ENCODE assay signal across 25 cellular contexts in the genomic region with DNA sequence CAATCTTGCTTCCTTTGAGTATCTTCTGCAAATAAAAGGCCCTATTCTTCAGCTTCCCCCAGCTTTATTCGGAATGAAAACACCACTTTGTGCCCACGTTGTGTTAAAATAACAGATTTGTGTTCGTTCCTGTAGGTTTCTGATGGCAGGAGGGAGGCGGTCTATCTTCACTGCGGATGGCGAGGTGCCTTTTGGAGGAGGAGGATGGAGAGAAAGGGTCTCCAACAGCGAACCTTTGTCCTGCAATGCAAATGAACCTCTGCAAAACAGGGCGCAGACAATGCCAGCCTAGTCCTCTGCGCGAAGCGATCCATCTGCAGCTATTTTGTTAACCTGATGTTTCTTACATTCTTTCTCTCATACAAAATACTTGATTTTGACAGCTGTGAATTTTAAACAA.
DNase-seq lines count a peak whose midpoint lies in the region; ATAC-seq, FAIRE-seq and TF ChIP-seq lines count a peak whose summit lies in the region.
"Had no signal": no experiment of that assay in that cellular context is flagged by ENCODE, and none has a peak within 500 bp of the region (broad histone marks: within the 10 kb centered on the region; RNA-seq: fewer than 3 reads in every experiment).

No MANE protein-coding gene starts in this region.

- H3K4me3 ChIP-seq in H1 (ENCODE audit: extremely low read depth in 1 of 4, insufficient read depth in 2 of 4, low read depth in 3 of 4, low read length in 4 of 4): peak overlapping the region in 1 of 4 experiments; percentile 44; a peak in 2 of 8 replicates
- H3K4me3 ChIP-seq in suprapubic skin: no peak overlapping the region
- no peak overlapping the region for H3K4me3 ChIP-seq in GM23248
- H3K4me3 ChIP-seq: GM12878 had no signal

- H2BK5ac ChIP-seq in H9 (ENCODE audit: insufficient read length, low read length) (no peak overlapping the region), H1 (ENCODE audit: low read depth, low read length) (no peak overlapping the region)

- H3K27ac ChIP-seq in H9 (ENCODE audit: insufficient read length, low read depth, low read length) (no peak overlapping the region), H1 (ENCODE audit: low read depth, low read length) (no peak overlapping the region), suprapubic skin (no peak overlapping the region), GM23248 (no peak overlapping the region)
- H3K27ac ChIP-seq: foreskin keratinocyte, parathyroid adenoma had no signal

- H3K23ac ChIP-seq in H9 (ENCODE audit: insufficient read length, low read depth, low read length) (no peak overlapping the region), H1 (ENCODE audit: insufficient read length) (no peak overlapping the region)

- H3K4ac ChIP-seq in H9 (ENCODE audit: low read depth, low read length) (no peak overlapping the region), H1 (replicated peaks; ENCODE audit: insufficient read length, low read depth, low read length) (no peak overlapping the region)

- H2AFZ ChIP-seq in H9 (ENCODE audit: low read length) (no peak overlapping the region), H1 (ENCODE audit: low read length) (no peak overlapping the region), GM23248 (no peak overlapping the region)
- H2AFZ ChIP-seq: parathyroid adenoma had no signal

- no peak for ATAC-seq in GM19397 (IDR thresholded peaks at IDR 0.05; ENCODE audit: unreplicated experiment)
- ATAC-seq: foreskin keratinocyte; GM12878; HCT116; SK-N-SH treated with all-trans-retinoic acid at 6 μM for 48 hours; stimulated activated memory B cell treated with anti-CD40 and anti-IgM and Interleukin-4, amounts not matched to agents 10 μg/mL and 1 μg/mL and 100 μg/mL, for 72 hours had no signal

- H3K18ac ChIP-seq in H9 (ENCODE audit: insufficient read length, low read depth, low read length) (no peak overlapping the region), H1 (ENCODE audit: extremely low read depth, low read length) (no peak overlapping the region)

- no peak overlapping the region for H2BK20ac ChIP-seq in H9 (ENCODE audit: low read depth, low read length, poor library complexity, severe bottlenecking)
- no peak overlapping the region for H2BK20ac ChIP-seq in H1 (ENCODE audit: low read length)

- H4K8ac ChIP-seq in H9 (replicated peaks; ENCODE audit: insufficient read length, low read depth, low read length): no peak overlapping the region
- no peak overlapping the region for H4K8ac ChIP-seq in H1 (ENCODE audit: extremely low read depth, insufficient read depth, low read length)

- TF ChIP-seq EP300 in H1 (IDR thresholded peaks at IDR 0.05; ENCODE audit: borderline replicate concordance in 1 of 2, low read depth in 2 of 2, low read length in 2 of 2): no peak
- TF ChIP-seq EP300 in suprapubic skin (IDR thresholded peaks at IDR 0.05): no peak

- H3K27me3 Mint-ChIP-seq in H9 (ENCODE audit: low read depth): peaks cover 75% of the 10 kb centered on the region

- H4K20me1 ChIP-seq in H9 (ENCODE audit: control insufficient read depth, insufficient read depth, insufficient read length) (no peaks in the 10 kb centered on the region), H1 (replicated peaks in 1 of 2; ENCODE audit: control insufficient read depth in 1 of 2, insufficient read depth in 2 of 2, low read length in 2 of 2) (no peaks in the 10 kb centered on the region), GM23248 (ENCODE audit: insufficient read depth) (no peaks in the 10 kb centered on the region)

- H2BK120ac ChIP-seq in H9 (ENCODE audit: low read depth, low read length, poor library complexity, severe bottlenecking) (no peak overlapping the region), H1 (replicated peaks; ENCODE audit: low read depth, low read length) (no peak overlapping the region)

- in situ Hi-C loops in GM23248 (cut with MboI): no loop called here

- peaks cover 6% of the 10 kb centered on the region; the same call in 1 of the 2 replicates for H3F3A ChIP-seq in GM23248 (ENCODE audit: insufficient read depth)

- H3K9me3 ChIP-seq in H9 (ENCODE audit: control insufficient read depth, low read depth, low read length) (no peaks in the 10 kb centered on the region), H1 (ENCODE audit: insufficient read depth in 2 of 2, low read depth in 1 of 2, low read length in 1 of 2) (no peaks in the 10 kb centered on the region), suprapubic skin (no peaks in the 10 kb centered on the region), GM23248 (ENCODE audit: low read depth) (no peaks in the 10 kb centered on the region)

- H3K4me2 ChIP-seq in H9 (ENCODE audit: insufficient read depth, insufficient read length, low read length): peak overlapping the region; percentile 35
- H3K4me2 ChIP-seq in H1 (ENCODE audit: insufficient read depth in 1 of 2, low read depth in 2 of 2, low read length in 2 of 2): peak overlapping the region; percentile 48 to 62; a peak in 3 of 4 replicates
- no peak overlapping the region for H3K4me2 ChIP-seq in GM23248 (ENCODE audit: unreplicated experiment)

- TF ChIP-seq CTCF in H9 (conservative IDR thresholded peaks at IDR 0.05): no peak
- no peak for TF ChIP-seq CTCF in H1 (IDR thresholded peaks at IDR 0.05; ENCODE audit: control extremely low read depth in 1 of 3, insufficient read depth in 1 of 3, low read depth in 1 of 3, low read length in 3 of 3)
- TF ChIP-seq CTCF in suprapubic skin (IDR thresholded peaks at IDR 0.05): no peak

- peak overlapping the region; percentile 44 to 63 for H3K4me3 Mint-ChIP-seq in H9
- H3K4me3 Mint-ChIP-seq: activated B cell treated with CpG ODN at 0.5 μM for 24 hours; stimulated activated memory B cell treated with anti-CD40 and anti-IgM and Interleukin-4, amounts not matched to agents 10 μg/mL and 1 μg/mL and 100 μg/mL, for 72 hours had no signal

- H4K91ac ChIP-seq in H9 (ENCODE audit: insufficient read length, low read depth, low read length) (no peak overlapping the region), H1 (replicated peaks; ENCODE audit: insufficient read length, low read length) (no peak overlapping the region)

- no peak for TF ChIP-seq POLR2A in H1 (IDR thresholded peaks at IDR 0.05; ENCODE audit: control extremely low read depth in 1 of 2, low read depth in 2 of 2, low read length in 2 of 2)
- no peak for TF ChIP-seq POLR2A in suprapubic skin (IDR thresholded peaks at IDR 0.05)

- H3K14ac ChIP-seq in H9 (ENCODE audit: insufficient read depth, low read length): no peak overlapping the region
- no peak overlapping the region for H3K14ac ChIP-seq in H1 (ENCODE audit: insufficient read length)

- H3K9me2 ChIP-seq in GM23248 (ENCODE audit: insufficient read depth): no peaks in the 10 kb centered on the region

- H3K36me3 Mint-ChIP-seq in H9 (ENCODE audit: insufficient read depth in 1 of 3, low read depth in 3 of 3): peaks cover 0 to 2% (median 0%) of the 10 kb centered on the region in 3 experiments; a peak in 1 of 7 replicates
- H3K36me3 Mint-ChIP-seq: CD14-positive monocyte; stimulated activated memory B cell treated with anti-CD40 and anti-IgM and Interleukin-4, amounts not matched to agents 10 μg/mL and 1 μg/mL and 100 μg/mL, for 72 hours had no signal

- H2AK5ac ChIP-seq in H9 (ENCODE audit: insufficient read length, low read length) (no peak overlapping the region), H1 (ENCODE audit: low read depth, low read length) (no peak overlapping the region)

- H3K4me1 Mint-ChIP-seq in H9: peaks cover 68 to 78% of the 10 kb centered on the region in 2 experiments
- H3K4me1 Mint-ChIP-seq: activated B cell treated with CpG ODN at 0.5 μM for 24 hours; stimulated activated memory B cell treated with anti-CD40 and anti-IgM and Interleukin-4, amounts not matched to agents 10 μg/mL and 1 μg/mL and 100 μg/mL, for 72 hours had no signal

- H3K27me3 ChIP-seq in H9 (ENCODE audit: insufficient read depth, low read length) (peaks cover 23% of the 10 kb centered on the region; the same call in 1 of the 2 replicates), H1 (replicated peaks in 1 of 4; ENCODE audit: control insufficient read depth in 3 of 4, extremely low read depth in 1 of 4, insufficient read depth in 3 of 4, low read length in 3 of 4) (peaks cover 34 to 69% (median 58%) of the 10 kb centered on the region in 4 experiments), suprapubic skin (no peaks in the 10 kb centered on the region), GM23248 (replicated peaks; ENCODE audit: insufficient read depth) (no peaks in the 10 kb centered on the region; the same call in 1 of the 2 replicates)
- H3K27me3 ChIP-seq: foreskin keratinocyte had no signal

- H3K79me2 ChIP-seq in H9 (ENCODE audit: insufficient read depth, low read length): no peaks in the 10 kb centered on the region
- no peaks in the 10 kb centered on the region for H3K79me2 ChIP-seq in H1 (ENCODE audit: control insufficient read depth in 1 of 2, insufficient read depth in 2 of 2, low read length in 2 of 2)
- no peaks in the 10 kb centered on the region for H3K79me2 ChIP-seq in GM23248 (ENCODE audit: insufficient read depth)
- H3K79me2 ChIP-seq: parathyroid adenoma had no signal

- no CpG with 5 or more reads among the region's 11 CpGs for WGBS in H9 (ENCODE audit: extremely low coverage, insufficient read length, low lambda C conversion rate)
- 0% methylated on average over 11 of the region's 11 CpGs; no CpG with 5 or more reads in 1 of the 2 experiments for WGBS in H1 (ENCODE audit: extremely low coverage in 1 of 2, insufficient coverage in 1 of 2, insufficient read length in 1 of 2, insufficient replicate concordance in 2 of 2, low coverage in 1 of 2, low lambda C conversion rate in 2 of 2, missing lambda C conversion rate in 1 of 2), 2 experiments
- WGBS in suprapubic skin: 79% methylated on average over 11 of the region's 11 CpGs
- WGBS in GM23248 (ENCODE audit: low coverage in 1 of 2, low lambda C conversion rate in 2 of 2, missing lambda C conversion rate in 2 of 2), 2 experiments: 92 to 95% methylated on average over 11 of the region's 11 CpGs

- peak overlapping the region in 2 of 3 experiments; percentile 81 to 95; a peak in 6 of 7 replicates for H3K27ac Mint-ChIP-seq in H9
- H3K27ac Mint-ChIP-seq: activated B cell treated with CpG ODN at 0.5 μM for 24 hours; CD14-positive monocyte; stimulated activated memory B cell treated with anti-CD40 and anti-IgM and Interleukin-4, amounts not matched to agents 10 μg/mL and 1 μg/mL and 100 μg/mL, for 72 hours had no signal

- peak; percentile 99 for FAIRE-seq in H1 (lab: Jason Lieb, UNC)
- FAIRE-seq: GM12878, HTR-8/SVneo had no signal

- H3K9ac ChIP-seq in H9 (ENCODE audit: extremely low read depth, insufficient read length, low read length) (no peak overlapping the region), H1 (replicated peaks in 1 of 4; ENCODE audit: extremely low read depth in 1 of 4, low read depth in 3 of 4, low read length in 3 of 4) (no peak overlapping the region; a peak in 1 of 7 replicates), GM23248 (no peak overlapping the region)
- H3K9ac ChIP-seq: parathyroid adenoma had no signal

- H4K5ac ChIP-seq in H9 (ENCODE audit: insufficient read length, low read depth, low read length) (no peak overlapping the region), H1 (ENCODE audit: insufficient read length, low read depth, low read length) (no peak overlapping the region)

- peak; percentile 83 for DNase-seq in H9
- peak; percentile 62 to 77 for DNase-seq in H1 (ENCODE audit: low read depth in 1 of 2, low spot score in 2 of 2)
- peak; percentile 7 for DNase-seq in inferior parietal cortex (ENCODE audit: extremely low spot score)
- peak; percentile 10 for DNase-seq in putamen (ENCODE audit: low spot score)
- DNase-seq in cerebellar cortex (ENCODE audit: low spot score): no peak
- DNase-seq in suprapubic skin (ENCODE audit: low spot score in 2 of 2): no peak
- DNase-seq in GM23248: no peak
- DNase-seq: activated B cell treated with CpG ODN at 0.5 μM for 24 hours; activated CD4-positive, alpha-beta T cell treated with anti-CD3 and anti-CD28 coated beads, Interleukin-2, amount 50 U/mL, for 48 hours; activated gamma-delta T cell; amniotic stem cell; foreskin keratinocyte; Kasumi-1; NCI-H1105; NCI-H510A; RPMI8226; stimulated activated CD4-positive, alpha-beta T cell treated with anti-CD3 and anti-CD28 coated beads, Interleukin-1b, Interleukin-23, amount 100 ng/mL, for 48 hours had no signal

- peak in 1 of 2 experiments; percentile 25; a peak in 1 of 4 replicates for TF ChIP-seq RAD21 in H1 (IDR thresholded peaks at IDR 0.05 in 1 of 2, conservative IDR thresholded peaks at IDR 0.05 in 1 of 2; ENCODE audit: low read depth in 2 of 2, low read length in 2 of 2)

- no peak overlapping the region for H3T11ph ChIP-seq in H9 (ENCODE audit: low read length)

- H2BK15ac ChIP-seq in H9 (ENCODE audit: low read depth, low read length) (no peak overlapping the region), H1 (ENCODE audit: low read length) (no peak overlapping the region)

- H3K23me2 ChIP-seq in H9 (ENCODE audit: insufficient read length, low read depth, low read length, poor library complexity, severe bottlenecking) (no peaks in the 10 kb centered on the region), H1 (ENCODE audit: low read depth, low read length) (no peaks in the 10 kb centered on the region; the same call in none of the 2 replicates)

- H3K9me3 Mint-ChIP-seq in H9: no peaks in the 10 kb centered on the region; a peak in 2 of 5 replicates
- H3K9me3 Mint-ChIP-seq: activated B cell treated with CpG ODN at 0.5 μM for 24 hours had no signal

- H3K36me3 ChIP-seq in H1 (ENCODE audit: control insufficient read depth in 2 of 4, insufficient read depth in 4 of 4, low read length in 3 of 4) (peaks cover 0 to 2% (median 0%) of the 10 kb centered on the region in 4 experiments; a peak in 1 of 8 replicates), suprapubic skin (no peaks in the 10 kb centered on the region), GM23248 (ENCODE audit: low read depth) (no peaks in the 10 kb centered on the region)

- no peaks in the 10 kb centered on the region for H3K79me1 ChIP-seq in H9 (ENCODE audit: insufficient read depth, low read depth, low read length, poor library complexity, severe bottlenecking)
- H3K79me1 ChIP-seq in H1 (ENCODE audit: low read depth, low read length): no peaks in the 10 kb centered on the region

- H3K4me1 ChIP-seq in H9 (ENCODE audit: insufficient read depth, low read length): peaks cover 10% of the 10 kb centered on the region; the same call in 1 of the 2 replicates
- H3K4me1 ChIP-seq in H1 (replicated peaks in 1 of 4; ENCODE audit: control insufficient read depth in 3 of 4, insufficient read depth in 4 of 4, low read length in 3 of 4): peaks cover 12 to 37% (median 25%) of the 10 kb centered on the region in 4 experiments
- H3K4me1 ChIP-seq in suprapubic skin: peaks cover 45% of the 10 kb centered on the region
- H3K4me1 ChIP-seq in GM23248 (ENCODE audit: insufficient read depth): 0 out of 2 replicates have a peak, but pooled peaks cover 6% of the 10 kb centered on the region
- H3K4me1 ChIP-seq: parathyroid adenoma had no signal

- POLR2A ChIA-PET in H1 (lab: Charles Lee; ENCODE audit: partially characterized antibody): no interaction called here

- H3K56ac ChIP-seq in H9 (ENCODE audit: insufficient read length, low read depth, low read length): no peak overlapping the region
- H3K56ac ChIP-seq in H1 (replicated peaks; ENCODE audit: insufficient read length, low read depth, low read length): no peak overlapping the region

- CTCF ChIA-PET in H1 (lab: Charles Lee; ENCODE audit: partially characterized antibody): interaction anchor here (0.6 to 1.4 kb wide), 3 partner anchors 10 to 240 kb away, joined by 3 to 4 read pairs (median 3); no protein-coding TSS in a partner anchor

- no peak overlapping the region for H2BK12ac ChIP-seq in H9 (ENCODE audit: insufficient read length, low read depth, low read length)
- H2BK12ac ChIP-seq in H1 (ENCODE audit: low read depth, low read length): no peak overlapping the region; the same call in 1 of the 2 replicates

Comparison
In these comparisons a context has a peak if more than half of its experiments do, and no peak if none do; other contexts are left out.
1. DNase-seq: peak in H9 (single experiment), H1 (2 of 2), inferior parietal cortex (single experiment) and putamen (single experiment); none in cerebellar cortex (single experiment), suprapubic skin (0 of 2) and GM23248 (single experiment).